8 cellular contexts compared by ENCODE assay signal in the genomic region with DNA sequence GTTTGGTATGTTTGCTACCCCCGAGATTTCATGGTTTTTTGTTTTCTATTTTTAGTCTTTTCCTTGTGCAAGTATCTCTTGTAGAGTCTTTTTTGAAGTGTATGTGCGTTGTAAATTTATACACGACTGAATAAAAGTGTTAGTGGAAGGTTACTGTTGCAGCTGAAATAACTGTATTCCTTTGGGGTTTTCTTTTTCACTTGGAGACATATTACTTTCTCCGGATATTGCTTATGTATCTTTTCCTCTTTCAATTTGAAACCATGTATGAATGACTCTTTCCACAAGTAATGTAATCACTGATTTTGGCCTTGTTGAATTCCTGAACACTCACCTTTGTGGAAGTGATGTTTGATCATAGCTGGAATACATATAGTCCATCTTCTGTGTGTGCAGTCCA. TPM values are rescaled to one million over a fixed set of nuclear protein-coding genes. Genes with fewer than 3 reads are reported as not detected.
DNase-seq lines count a peak whose midpoint lies in the region; ATAC-seq and TF ChIP-seq lines count a peak whose summit lies in the region.

No MANE protein-coding gene starts in this region.

- in situ Hi-C loops in transverse colon (cut with MboI; ENCODE audit: low pct_ligation_motif_present in 1 of 4, low pct_unique_long_range_greater_than_20kb in 1 of 4, low sequenced_read_pairs in 3 of 4): loop anchor here in 2 of 4 donors (10.0 kb wide), 2 partner anchors 52 to 62 kb away; no protein-coding TSS in a partner anchor

- no peaks in the 10 kb centered on the region for H3K9me3 ChIP-seq in transverse colon

- H3K4me3 ChIP-seq in kidney epithelial cell (ENCODE audit: low read depth, low read length) (peak overlapping the region; percentile 98), transverse colon (peak overlapping the region in 3 of 4 donors; percentile 74 to 99 (median 83))

- TF ChIP-seq CTCF in kidney epithelial cell (IDR thresholded peaks at IDR 0.05; ENCODE audit: insufficient read depth, low read length, poor library complexity, severe bottlenecking): no peak
- TF ChIP-seq CTCF in transverse colon (IDR thresholded peaks at IDR 0.05): no peak

- H3K4me1 ChIP-seq in transverse colon: peaks cover 14 to 29% (median 18%) of the 10 kb centered on the region in 4 donors

- H3K4me1 Mint-ChIP-seq in activated naive CD4-positive, alpha-beta T cell treated with anti-CD3 and anti-CD28 coated beads, Interleukin-2, amount 10 ng/mL, durations not matched to agents 7 days and 5 days: peaks cover 61% of the 10 kb centered on the region
- peaks cover 61% of the 10 kb centered on the region for H3K4me1 Mint-ChIP-seq in activated naive CD8-positive, alpha-beta T cell (ENCODE audit: low read depth)

- no peak for DNase-seq in activated naive CD4-positive, alpha-beta T cell treated with anti-CD3 and anti-CD28 coated beads, Interleukin-2, amount 10 ng/mL, durations not matched to agents 7 days and 5 days
- DNase-seq in activated naive CD4-positive, alpha-beta T cell (lab: John Stamatoyannopoulos, UW): no peak
- DNase-seq in kidney epithelial cell (ENCODE audit: low read depth) (no peak), transverse colon (no peak), HK-2 (ENCODE audit: unreplicated experiment) (no peak), putamen (ENCODE audit: low spot score) (no peak)

- peak overlapping the region in 3 of 4 donors; percentile 89 to 96 (median 93) for H3K27ac ChIP-seq in transverse colon

- TF ChIP-seq POLR2A in transverse colon (IDR thresholded peaks at IDR 0.05): no peak

- peak overlapping the region; percentile 98 for H3K27ac Mint-ChIP-seq in activated naive CD4-positive, alpha-beta T cell treated with anti-CD3 and anti-CD28 coated beads, Interleukin-2, amount 10 ng/mL, durations not matched to agents 7 days and 5 days
- peak overlapping the region; percentile 98 for H3K27ac Mint-ChIP-seq in activated naive CD8-positive, alpha-beta T cell

- H3K36me3 ChIP-seq in kidney epithelial cell (ENCODE audit: control insufficient read depth, insufficient read depth, low read length) (no peaks in the 10 kb centered on the region), transverse colon (no peaks in the 10 kb centered on the region)

- peak overlapping the region; percentile 99 for H3K4me3 Mint-ChIP-seq in activated naive CD4-positive, alpha-beta T cell treated with anti-CD3 and anti-CD28 coated beads, Interleukin-2, amount 10 ng/mL, durations not matched to agents 7 days and 5 days
- H3K4me3 Mint-ChIP-seq in activated naive CD8-positive, alpha-beta T cell: peak overlapping the region; percentile 99

- no peak for TF ChIP-seq EP300 in transverse colon (IDR thresholded peaks at IDR 0.05; ENCODE audit: low read depth)

- WGBS in transverse colon (ENCODE audit: low coverage in 1 of 2), 2 donors: 4 to 9% methylated on average over 4 of the region's 4 CpGs

- H3K36me3 Mint-ChIP-seq in activated naive CD4-positive, alpha-beta T cell treated with anti-CD3 and anti-CD28 coated beads, Interleukin-2, amount 10 ng/mL, durations not matched to agents 7 days and 5 days: peaks cover 31% of the 10 kb centered on the region
- peaks cover 16% of the 10 kb centered on the region for H3K36me3 Mint-ChIP-seq in activated naive CD8-positive, alpha-beta T cell

- H3K27me3 ChIP-seq in kidney epithelial cell (ENCODE audit: control insufficient read depth, insufficient read depth, low read length) (no peaks in the 10 kb centered on the region), transverse colon (no peaks in the 10 kb centered on the region)

- H3K9me3 Mint-ChIP-seq in activated naive CD4-positive, alpha-beta T cell treated with anti-CD3 and anti-CD28 coated beads, Interleukin-2, amount 10 ng/mL, durations not matched to agents 7 days and 5 days: no peaks in the 10 kb centered on the region
- H3K9me3 Mint-ChIP-seq in activated naive CD8-positive, alpha-beta T cell (ENCODE audit: low read depth): no peaks in the 10 kb centered on the region

- no peak for ATAC-seq in GM18498 (IDR thresholded peaks at IDR 0.05; ENCODE audit: unreplicated experiment)

- intact Hi-C loops in transverse colon (cut with DNase I; ENCODE audit: low total_unique reads): loop anchor here (5.0 kb wide), 1 partner anchor 70 kb away; a partner anchor contains a TSS

- no peaks in the 10 kb centered on the region for H3K27me3 Mint-ChIP-seq in activated naive CD4-positive, alpha-beta T cell treated with anti-CD3 and anti-CD28 coated beads, Interleukin-2, amount 10 ng/mL, durations not matched to agents 7 days and 5 days
- no peaks in the 10 kb centered on the region for H3K27me3 Mint-ChIP-seq in activated naive CD8-positive, alpha-beta T cell

- CTCF ChIA-PET in activated naive CD4-positive, alpha-beta T cell treated with anti-CD3 and anti-CD28 coated beads, Interleukin-2, amount 10 ng/mL, durations not matched to agents 7 days and 5 days (lab: Charles Lee): interaction anchor here (1.4 kb wide), 1 partner anchor 68 kb away, joined by 5 read pairs; a partner anchor contains a TSS

RNA-seq across cellular contexts. Expression of a gene that starts 1.0 kb away (rescaled TPM):
- total RNA-seq in kidney epithelial cell: 12.7 and 13.5 TPM in 2 replicates
- 1 to 10 TPM; 2.6 to 6.5 (median 3.2) TPM for total RNA-seq in transverse colon

RNA-seq across cellular contexts. Expression of a gene that starts 1.1 kb away (rescaled TPM):
- total RNA-seq in kidney epithelial cell: 14.5 and 15.1 TPM in 2 replicates
- total RNA-seq in transverse colon: 10 to 100 TPM; 10.7 to 22.1 (median 15.4) TPM
